ENCODE assay signal across 8 cellular contexts in genomic region chr12:56020437-56021189, GRCh38. TPM values are rescaled to one million over a fixed set of nuclear protein-coding genes. Genes with fewer than 3 reads are reported as not detected.
DNase-seq lines count a peak whose midpoint lies in the region; ATAC-seq and TF ChIP-seq lines count a peak whose summit lies in the region.

TSS of gene IKZF4 (plus strand) at chr12:56021043. CDS start at chr12:56021494, 451 bp downstream.

- TF ChIP-seq CTCF in Caco-2 (IDR thresholded peaks at IDR 0.05; ENCODE audit: insufficient read depth in 1 of 2, low read depth in 1 of 2, low read length in 1 of 2, severe bottlenecking in 1 of 2, unreplicated experiment in 1 of 2) = no peak
- TF ChIP-seq CTCF in upper lobe of right lung (IDR thresholded peaks at IDR 0.05) = no peak

- H2BK15ac ChIP-seq in mesendoderm (replicated peaks; ENCODE audit: low read depth) = no peak within 1 kb of the TSS

- H2BK120ac ChIP-seq in mesendoderm (ENCODE audit: low read depth, low read length) = no peak within 1 kb of the TSS

- H3K23ac ChIP-seq in mesendoderm (ENCODE audit: low read length) = peak within 1 kb of the TSS; percentile 74

- no CpG with 5 or more reads among the region's 10 CpGs for WGBS in mesendoderm (ENCODE audit: extremely low coverage, insufficient coverage, low lambda C conversion rate)

- DNase-seq in Caco-2 = peak; percentile 72
- peak; percentile 63 for DNase-seq in SKM-1 (lab: John Stamatoyannopoulos, UW; ENCODE audit: unreplicated experiment)
- no peak for DNase-seq in effector memory CD8-positive, alpha-beta T cell
- DNase-seq in mesendoderm = peak; percentile 89
- DNase-seq in upper lobe of right lung = peak; percentile 72
- no peak for DNase-seq in NCI-H748 treated with DMSO at 0.1 percent for 48 hours (lab: John Stamatoyannopoulos, UW)

- peak within 1 kb of the TSS; percentile 65 for H3K4me2 ChIP-seq in mesendoderm (ENCODE audit: low read length)

- no peaks in the 10 kb centered on the region for H3K9me3 Mint-ChIP-seq in Caco-2 (ENCODE audit: unreplicated experiment)
- H3K9me3 Mint-ChIP-seq in effector memory CD8-positive, alpha-beta T cell = no peaks in the 10 kb centered on the region

- no TSS peak for BruUV-seq in Caco-2 (replicated peaks; lab: Mats Ljungman, UMichigan)

- no peak within 1 kb of the TSS for H2AK5ac ChIP-seq in mesendoderm (ENCODE audit: low read length)

- POLR2A ChIA-PET in Caco-2 (lab: Charles Lee) = interaction anchor here (0.6 kb wide), 1 partner anchor 23 kb away, joined by 3 read pairs; no protein-coding TSS in a partner anchor

- peaks cover 20% of the 10 kb centered on the region for H3K4me1 Mint-ChIP-seq in Caco-2 (ENCODE audit: low read depth, unreplicated experiment)
- H3K4me1 Mint-ChIP-seq in effector memory CD8-positive, alpha-beta T cell (ENCODE audit: low read depth in 2 of 2) = peaks cover 0 to 6% of the 10 kb centered on the region in 2 donors

- H3K27ac ChIP-seq in mesendoderm (ENCODE audit: low read depth, low read length) = peak within 1 kb of the TSS; percentile 12
- peak within 1 kb of the TSS; percentile 70 for H3K27ac ChIP-seq in upper lobe of right lung

- H3K27me3 ChIP-seq in Caco-2 (replicated peaks; ENCODE audit: control insufficient read depth, insufficient read depth, low read length) = no peaks in the 10 kb centered on the region
- no peaks in the 10 kb centered on the region for H3K27me3 ChIP-seq in mesendoderm (ENCODE audit: insufficient read depth, low read length, poor library complexity)
- H3K27me3 ChIP-seq in upper lobe of right lung = no peaks in the 10 kb centered on the region

- no peaks in the 10 kb centered on the region; the same call in 1 of the 2 replicates for H3K36me3 ChIP-seq in Caco-2 (ENCODE audit: control insufficient read depth, insufficient read depth, low read length)
- no peaks in the 10 kb centered on the region for H3K36me3 ChIP-seq in mesendoderm (ENCODE audit: control insufficient read depth, insufficient read depth, low read length)
- peaks cover 14% of the 10 kb centered on the region for H3K36me3 ChIP-seq in upper lobe of right lung

- intact Hi-C loops in Caco-2 (cut with micrococcal nuclease; ENCODE audit: unreplicated experiment) (no loop called here), upper lobe of right lung (cut with DNase I) (no loop called here)

- H3K36me3 Mint-ChIP-seq in Caco-2 (ENCODE audit: insufficient read depth, unreplicated experiment) = peaks cover 3% of the 10 kb centered on the region
- H3K36me3 Mint-ChIP-seq in effector memory CD8-positive, alpha-beta T cell (ENCODE audit: insufficient read depth) = peaks cover 6% of the 10 kb centered on the region

- CTCF ChIA-PET in Caco-2 (lab: Charles Lee) = interaction anchor here (1.0 kb wide), 2 partner anchors 9 to 14 kb away, joined by 3 to 4 read pairs; no protein-coding TSS in a partner anchor

- no peak within 1 kb of the TSS for H3K4me3 Mint-ChIP-seq in Caco-2 (ENCODE audit: unreplicated experiment)
- peak within 1 kb of the TSS; percentile 67 to 76 for H3K4me3 Mint-ChIP-seq in effector memory CD8-positive, alpha-beta T cell

- no peaks in the 10 kb centered on the region for H3K79me1 ChIP-seq in mesendoderm (ENCODE audit: low read length)

- H3K4ac ChIP-seq in mesendoderm (ENCODE audit: low read depth, low read length) = no peak within 1 kb of the TSS

- H3K4me3 ChIP-seq in Caco-2 (ENCODE audit: low read depth, low read length) = no peak within 1 kb of the TSS
- H3K4me3 ChIP-seq in mesendoderm (ENCODE audit: low read length) = no peak within 1 kb of the TSS
- H3K4me3 ChIP-seq in upper lobe of right lung = peak within 1 kb of the TSS; percentile 35

- H4K8ac ChIP-seq in mesendoderm (ENCODE audit: low read depth, low read length) = no peak within 1 kb of the TSS

- no peaks in the 10 kb centered on the region for H3K79me2 ChIP-seq in mesendoderm (ENCODE audit: control insufficient read depth, insufficient read depth, low read length)

- peak within 1 kb of the TSS; percentile 98 for H3K56ac ChIP-seq in mesendoderm (ENCODE audit: low read length)

- H3K27ac Mint-ChIP-seq in Caco-2 (ENCODE audit: unreplicated experiment) = peak within 1 kb of the TSS; percentile 15
- peak within 1 kb of the TSS; percentile 42 to 57 for H3K27ac Mint-ChIP-seq in effector memory CD8-positive, alpha-beta T cell

- ATAC-seq in effector memory CD8-positive, alpha-beta T cell (replicated peaks) = peak; percentile 57
- ATAC-seq in upper lobe of right lung (peak; percentile 84), GM18907 (IDR thresholded peaks at IDR 0.05; ENCODE audit: unreplicated experiment) (no peak), HG03432 (IDR thresholded peaks at IDR 0.05; ENCODE audit: unreplicated experiment) (no peak)

- peak within 1 kb of the TSS; percentile 3 for H3K18ac ChIP-seq in mesendoderm (ENCODE audit: low read length)

- H3K27me3 Mint-ChIP-seq in Caco-2 (ENCODE audit: insufficient read depth, unreplicated experiment) = no peaks in the 10 kb centered on the region
- no peaks in the 10 kb centered on the region for H3K27me3 Mint-ChIP-seq in effector memory CD8-positive, alpha-beta T cell

- H4K5ac ChIP-seq in mesendoderm (ENCODE audit: low read length) = no peak within 1 kb of the TSS

- H3K9me3 ChIP-seq in Caco-2 = no peaks in the 10 kb centered on the region
- no peaks in the 10 kb centered on the region for H3K9me3 ChIP-seq in upper lobe of right lung

- H3K4me1 ChIP-seq in Caco-2 (peaks cover 29% of the 10 kb centered on the region), mesendoderm (ENCODE audit: control insufficient read depth, low read depth, low read length) (peaks cover 7% of the 10 kb centered on the region), upper lobe of right lung (peaks cover 21% of the 10 kb centered on the region)

- H2BK5ac ChIP-seq in mesendoderm (ENCODE audit: low read length) = peak within 1 kb of the TSS; percentile 51

- H3K9ac ChIP-seq in mesendoderm (ENCODE audit: low read length) = peak within 1 kb of the TSS; percentile 81

RNA-seq across cellular contexts. Expression of gene IKZF4, which starts in this region (rescaled TPM):
- total RNA-seq in Caco-2 (2022) (15.6 and 15.7 TPM in 2 replicates), upper lobe of right lung (10.5 TPM)
- polyA plus RNA-seq in mesendoderm (2013, experiment 1 of 2) = 6.9 TPM
- polyA plus RNA-seq in mesendoderm (2013, experiment 2 of 2) = 7.4 TPM

Comparison
In these comparisons a context has a peak if more than half of its experiments do, and no peak if none do; other contexts are left out.
1. DNase-seq: peak in Caco-2 (2 of 2), SKM-1 (single experiment), mesendoderm (single experiment) and upper lobe of right lung (single experiment); none in effector memory CD8-positive, alpha-beta T cell (0 of 3) and NCI-H748 treated with DMSO at 0.1 percent for 48 hours (single experiment).
2. ATAC-seq: peak in effector memory CD8-positive, alpha-beta T cell (single experiment) and upper lobe of right lung (single experiment); none in GM18907 (single experiment) and HG03432 (single experiment).